14 cellular contexts compared by ENCODE assay signal in genomic region chr7:104967595-104967994, GRCh38. TPM values are rescaled to one million over a fixed set of nuclear protein-coding genes. Genes with fewer than 3 reads are reported as not detected.
DNase-seq lines count a peak whose midpoint lies in the region; ATAC-seq and TF ChIP-seq lines count a peak whose summit lies in the region.
"Had no signal": no experiment of that assay in that cellular context is flagged by ENCODE, and none has a peak within 500 bp of the region (broad histone marks: within the 10 kb centered on the region; RNA-seq: fewer than 3 reads in every experiment).

No MANE protein-coding gene starts in this region.

- H3K36me3 ChIP-seq in right atrium auricular region = no peaks in the 10 kb centered on the region
- H3K36me3 ChIP-seq in mesenchymal stem cell (ENCODE audit: control insufficient read depth in 1 of 2, insufficient read depth in 2 of 2, low read depth in 1 of 2, low read length in 2 of 2) = peaks cover 0 to 3% of the 10 kb centered on the region in 2 experiments

- no peak overlapping the region for H3K4ac ChIP-seq in mesenchymal stem cell (ENCODE audit: low read depth in 1 of 2, low read length in 2 of 2)

- H3K4me3 ChIP-seq in right atrium auricular region (no peak overlapping the region), astrocyte of the spinal cord (ENCODE audit: low read depth, low read length) (no peak overlapping the region), mesenchymal stem cell (ENCODE audit: insufficient read depth in 1 of 2, low read depth in 1 of 2, low read length in 2 of 2) (no peak overlapping the region)
- H3K4me3 ChIP-seq: A549 had no signal

- H3K23ac ChIP-seq in mesenchymal stem cell (ENCODE audit: low read length in 2 of 2) = no peak overlapping the region

- peak overlapping the region; percentile 57 for H3K9ac ChIP-seq in mesenchymal stem cell (ENCODE audit: low read length)

- no peaks in the 10 kb centered on the region for H3K9me3 ChIP-seq in right atrium auricular region
- H3K9me3 ChIP-seq in mesenchymal stem cell (ENCODE audit: control insufficient read depth, low read length) = no peaks in the 10 kb centered on the region
- H3K9me3 ChIP-seq: A549 had no signal

- H2BK5ac ChIP-seq in mesenchymal stem cell (ENCODE audit: low read depth, low read length, poor library complexity, severe bottlenecking) = no peak overlapping the region

- no peak overlapping the region for H3K14ac ChIP-seq in mesenchymal stem cell (ENCODE audit: low read length in 2 of 2)

- intact Hi-C loops in Right ventricle myocardium inferior (cut with DNase I) = no loop called here

- no peak overlapping the region for H4K91ac ChIP-seq in mesenchymal stem cell (ENCODE audit: low read length)

- ATAC-seq in Right ventricle myocardium inferior (no peak), HG03469 (IDR thresholded peaks at IDR 0.05; ENCODE audit: unreplicated experiment) (no peak)

- DNase-seq in right atrium auricular region (ENCODE audit: low spot score) (no peak), Right ventricle myocardium inferior (ENCODE audit: missing footprints) (no peak), astrocyte of the spinal cord (ENCODE audit: low read depth, low spot score) (peak; percentile 77), mesenchymal stem cell (no peak), activated T-cell treated with anti-CD3 and anti-CD28 coated beads for 4 hours (no peak), nucleus accumbens (lab: John Stamatoyannopoulos, UW) (no peak), NCI-H1092 (lab: John Stamatoyannopoulos, UW) (no peak)
- DNase-seq: activated CD4-positive, CD25-positive, alpha-beta regulatory T cell treated with anti-CD3 and anti-CD28 coated beads, Interleukin-2, amount 50 U/mL, for 72 hours; activated CD8-positive, alpha-beta memory T cell treated with anti-CD3 and anti-CD28 coated beads, Interleukin-2, amount 50 U/mL, for 48 hours; glutamatergic neuron; NCI-H2081; NCI-H82 had no signal

- no peak overlapping the region for H2BK15ac ChIP-seq in mesenchymal stem cell (ENCODE audit: low read depth, poor library complexity, severe bottlenecking)

- no peaks in the 10 kb centered on the region for H3K27me3 ChIP-seq in right atrium auricular region
- H3K27me3 ChIP-seq in mesenchymal stem cell (ENCODE audit: control insufficient read depth in 1 of 2, insufficient read depth in 1 of 2, low read length in 2 of 2) = no peaks in the 10 kb centered on the region

- no peak overlapping the region for H2BK120ac ChIP-seq in mesenchymal stem cell (ENCODE audit: low read depth, low read length)

- H2AK5ac ChIP-seq in mesenchymal stem cell (ENCODE audit: low read length, severe bottlenecking) = no peak overlapping the region

- no peak overlapping the region for H4K8ac ChIP-seq in mesenchymal stem cell (ENCODE audit: low read length)

- H3K27ac ChIP-seq in right atrium auricular region = peak overlapping the region; percentile 17 to 26
- H3K27ac ChIP-seq in mesenchymal stem cell (ENCODE audit: low read length, poor library complexity, severe bottlenecking) = no peak overlapping the region
- H3K27ac ChIP-seq: A549 had no signal

- in situ Hi-C loops in astrocyte of the spinal cord (cut with HindIII; ENCODE audit: low sequenced_read_pairs) = no loop called here

- TF ChIP-seq CTCF in right atrium auricular region (IDR thresholded peaks at IDR 0.05) (no peak), astrocyte of the spinal cord (IDR thresholded peaks at IDR 0.05; ENCODE audit: low read depth, low read length) (no peak)

- peak overlapping the region in 1 of 2 experiments; percentile 6 for H2BK12ac ChIP-seq in mesenchymal stem cell (ENCODE audit: low read length in 2 of 2)

- WGBS in mesenchymal stem cell = 93% methylated on average over 3 of the region's 4 CpGs

- no peaks in the 10 kb centered on the region for H3K79me1 ChIP-seq in mesenchymal stem cell (replicated peaks; ENCODE audit: low read length, poor library complexity, severe bottlenecking)

- peak overlapping the region in 1 of 2 experiments; percentile 28 for H3K18ac ChIP-seq in mesenchymal stem cell (ENCODE audit: low read depth in 1 of 2, low read length in 2 of 2)

- no peak overlapping the region for H3K4me2 ChIP-seq in mesenchymal stem cell (ENCODE audit: low read length, poor library complexity, severe bottlenecking)
- H3K4me2 ChIP-seq: A549 had no signal

- H3K4me1 ChIP-seq in right atrium auricular region (peaks cover 0 to 41% of the 10 kb centered on the region in 2 donors), mesenchymal stem cell (ENCODE audit: control insufficient read depth, insufficient read depth, low read depth, low read length) (peaks cover 12% of the 10 kb centered on the region)

- no peak overlapping the region for H2AFZ ChIP-seq in mesenchymal stem cell (ENCODE audit: low read depth, low read length)

RNA-seq across cellular contexts. Expression of gene KMT2E, which starts 46.4 kb away (rescaled TPM):
- total RNA-seq in right atrium auricular region (10 to 100 TPM; 51.4 to 81.3 TPM), Right ventricle myocardium inferior (35.1 TPM)
- 37.5 TPM for polyA plus RNA-seq in mesenchymal stem cell (2013, experiment 1 of 2)
- 35.8 TPM for polyA plus RNA-seq in mesenchymal stem cell (2013, experiment 2 of 2)
